In the genomic region with DNA sequence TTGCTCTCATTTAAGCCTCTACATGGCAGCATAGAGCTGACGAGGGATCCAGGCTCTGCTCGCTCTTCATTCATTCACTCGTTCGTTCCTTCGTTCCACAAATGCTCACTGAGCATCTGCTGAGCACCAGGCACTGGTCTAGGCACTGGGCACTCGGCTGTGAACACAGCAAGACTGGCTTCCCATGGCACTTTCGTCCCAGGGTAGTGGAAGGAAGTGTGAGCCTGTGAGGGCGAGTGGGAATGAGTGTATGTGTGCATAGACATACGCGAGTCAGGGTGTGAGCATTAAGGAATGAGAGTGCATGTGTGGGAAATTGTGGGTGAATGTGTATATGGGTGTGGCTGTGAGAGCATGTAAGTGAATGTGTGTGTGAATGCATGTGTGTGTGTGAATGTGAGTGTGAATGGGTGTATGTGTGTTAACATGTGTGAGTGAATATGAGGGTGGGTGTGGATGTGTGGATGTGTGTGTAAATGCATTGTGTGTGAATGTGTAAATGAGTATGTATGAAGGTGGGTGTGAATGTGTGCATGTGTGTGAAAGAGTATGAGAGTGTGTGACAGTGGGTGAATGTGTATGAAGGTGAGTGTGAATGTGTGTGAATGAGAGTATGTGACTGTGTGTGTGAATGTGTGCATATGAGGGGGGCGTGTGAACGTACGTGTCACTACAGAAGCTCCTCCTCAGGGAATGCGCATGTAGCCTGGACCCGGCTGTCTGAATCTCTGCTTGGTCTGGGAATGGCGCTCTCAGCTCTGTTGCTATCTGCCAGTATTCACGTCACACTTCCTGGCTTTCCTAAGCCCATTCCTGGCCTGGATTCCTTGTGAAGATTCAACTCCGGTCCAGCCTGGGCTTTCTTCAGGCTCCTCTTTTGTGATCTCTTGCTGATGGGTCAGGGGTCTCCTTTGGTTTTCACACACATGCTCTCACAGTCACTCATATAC, we compare ENCODE assay signal across 12 cellular contexts. TPM values are rescaled to one million over a fixed set of nuclear protein-coding genes. Genes with fewer than 3 reads are reported as not detected.
DNase-seq lines count a peak whose midpoint lies in the region; ATAC-seq, FAIRE-seq and TF ChIP-seq lines count a peak whose summit lies in the region.
"Had no signal": no experiment of that assay in that cellular context is flagged by ENCODE, and none has a peak within 500 bp of the region (broad histone marks: within the 10 kb centered on the region; RNA-seq: fewer than 3 reads in every experiment).

No MANE protein-coding gene starts in this region.

- H2AFZ ChIP-seq in astrocyte (ENCODE audit: low read depth, low read length): no peak overlapping the region

- H3K27ac ChIP-seq in left ventricle myocardium inferior (replicated peaks) (no peak overlapping the region), astrocyte (ENCODE audit: low read depth, low read length) (no peak overlapping the region), temporal lobe (ENCODE audit: low read depth, low read length) (peak overlapping the region; percentile 56)
- H3K27ac ChIP-seq: thyroid gland, VCaP had no signal

- H4K20me1 ChIP-seq in astrocyte (ENCODE audit: insufficient read depth, low read length): no peaks in the 10 kb centered on the region

- H3K9me3 Mint-ChIP-seq in astrocyte (ENCODE audit: unreplicated experiment): no peaks in the 10 kb centered on the region
- H3K9me3 Mint-ChIP-seq: activated naive CD4-positive, alpha-beta T cell treated with anti-CD3 and anti-CD28 coated beads, Interleukin-2, amount 50 U/mL, for 72 hours; mesothelial cell of epicardium had no signal

- peaks cover 5% of the 10 kb centered on the region for H3K4me1 Mint-ChIP-seq in astrocyte (ENCODE audit: low read depth, unreplicated experiment)
- H3K4me1 Mint-ChIP-seq: mesothelial cell of epicardium had no signal

- H3K4me3 ChIP-seq in left ventricle myocardium inferior (no peak overlapping the region), astrocyte (ENCODE audit: insufficient read depth, low read depth, low read length) (no peak overlapping the region), foreskin fibroblast (ENCODE audit: low read depth in 1 of 2, low read length in 2 of 2) (no peak overlapping the region)
- H3K4me3 ChIP-seq: thyroid gland had no signal

- H3K4me1 ChIP-seq in left ventricle myocardium inferior (no peaks in the 10 kb centered on the region), astrocyte (ENCODE audit: insufficient read depth, low read length) (peaks cover 16% of the 10 kb centered on the region)
- H3K4me1 ChIP-seq: thyroid gland had no signal

- H3K79me2 ChIP-seq in astrocyte (ENCODE audit: insufficient read depth, low read length): no peaks in the 10 kb centered on the region

- ATAC-seq in Right ventricle myocardium inferior (peak; percentile 23), HG02885 (IDR thresholded peaks at IDR 0.05; ENCODE audit: poor library complexity, unreplicated experiment) (no peak), HG03135 (IDR thresholded peaks at IDR 0.05; ENCODE audit: unreplicated experiment) (no peak)

- intact Hi-C loops in Right ventricle myocardium inferior (cut with DNase I): no loop called here
- intact Hi-C loops in left ventricle myocardium inferior (cut with micrococcal nuclease): no loop called here

- peaks cover 12% of the 10 kb centered on the region for H3K27me3 Mint-ChIP-seq in astrocyte (ENCODE audit: low read depth, unreplicated experiment)

- peak; percentile 14 for DNase-seq in Right ventricle myocardium inferior (ENCODE audit: missing footprints)
- no peak for DNase-seq in left ventricle myocardium inferior
- peak; percentile 52 for DNase-seq in astrocyte (ENCODE audit: low read depth)
- DNase-seq in foreskin fibroblast: peak; percentile 46 to 67
- DNase-seq in SW480 (ENCODE audit: low spot score): no peak
- DNase-seq: thyroid gland had no signal

- no peaks in the 10 kb centered on the region for H3K9me3 ChIP-seq in left ventricle myocardium inferior (replicated peaks)
- H3K9me3 ChIP-seq in astrocyte (ENCODE audit: insufficient read depth, low read depth, low read length): no peaks in the 10 kb centered on the region
- H3K9me3 ChIP-seq: thyroid gland had no signal

- H3K27me3 ChIP-seq in left ventricle myocardium inferior (ENCODE audit: low read depth) (peaks cover 55% of the 10 kb centered on the region), astrocyte (ENCODE audit: insufficient read depth, low read length) (no peaks in the 10 kb centered on the region)
- H3K27me3 ChIP-seq: thyroid gland had no signal

- H3K9ac ChIP-seq in astrocyte (ENCODE audit: low read length): no peak overlapping the region

- no peak overlapping the region for H3K4me2 ChIP-seq in astrocyte (ENCODE audit: low read length)

- H3K36me3 ChIP-seq in left ventricle myocardium inferior (no peaks in the 10 kb centered on the region), astrocyte (ENCODE audit: insufficient read depth, low read length) (no peaks in the 10 kb centered on the region)
- H3K36me3 ChIP-seq: thyroid gland had no signal

- no peak for FAIRE-seq in astrocyte (lab: Jason Lieb, UNC)

- H3K4me3 Mint-ChIP-seq in astrocyte (ENCODE audit: unreplicated experiment): no peak overlapping the region
- H3K4me3 Mint-ChIP-seq: mesothelial cell of epicardium had no signal

- no peaks in the 10 kb centered on the region for H3K36me3 Mint-ChIP-seq in astrocyte (ENCODE audit: low read depth, unreplicated experiment)
- H3K36me3 Mint-ChIP-seq: activated naive CD4-positive, alpha-beta T cell treated with anti-CD3 and anti-CD28 coated beads, Interleukin-2, amount 50 U/mL, for 72 hours; mesothelial cell of epicardium had no signal

- TF ChIP-seq CTCF in left ventricle myocardium inferior (IDR thresholded peaks at IDR 0.05; ENCODE audit: borderline replicate concordance) (no peak), astrocyte (IDR thresholded peaks at IDR 0.05; ENCODE audit: insufficient read depth, low read depth, low read length) (no peak), foreskin fibroblast (IDR thresholded peaks at IDR 0.05; ENCODE audit: low read depth, low read length) (no peak)

- no peak overlapping the region for H3K27ac Mint-ChIP-seq in astrocyte (ENCODE audit: unreplicated experiment)
- H3K27ac Mint-ChIP-seq: activated naive CD4-positive, alpha-beta T cell treated with anti-CD3 and anti-CD28 coated beads, Interleukin-2, amount 50 U/mL, for 72 hours; mesothelial cell of epicardium had no signal

RNA-seq across cellular contexts. Expression of gene SNORC, which starts 28.8 kb away (rescaled TPM):
- 0.46 TPM for total RNA-seq in Right ventricle myocardium inferior
- total RNA-seq in left ventricle myocardium inferior: 1.0 TPM
- total RNA-seq in astrocyte: 2.1 and 3.1 TPM in 2 replicates
- 0.74 TPM for total RNA-seq in temporal lobe

Comparison
In these comparisons a context has a peak if more than half of its experiments do, and no peak if none do; other contexts are left out.
1. DNase-seq: peak in Right ventricle myocardium inferior (single experiment), astrocyte (single experiment) and foreskin fibroblast (2 of 2); none in left ventricle myocardium inferior (single experiment) and SW480 (single experiment).